In genomic region chr4:127732623-127733199, GRCh38 we compare ENCODE assay signal across 8 cellular contexts. TPM values are rescaled to one million over a fixed set of nuclear protein-coding genes. Genes with fewer than 3 reads are reported as not detected.
DNase-seq lines count a peak whose midpoint lies in the region; ATAC-seq and TF ChIP-seq lines count a peak whose summit lies in the region.

No MANE protein-coding gene starts in this region.

- WGBS in transverse colon (ENCODE audit: low coverage in 1 of 2), 2 donors = 14 to 19% methylated on average over 6 to 7 of the region's 7 CpGs

- no peak for TF ChIP-seq EP300 in transverse colon (IDR thresholded peaks at IDR 0.05; ENCODE audit: low read depth)

- no peaks in the 10 kb centered on the region for H3K36me3 ChIP-seq in cardiac muscle cell
- H3K36me3 ChIP-seq in transverse colon = no peaks in the 10 kb centered on the region

- DNase-seq in cardiac muscle cell (ENCODE audit: low read depth in 1 of 2, low spot score in 1 of 2) (peak; percentile 52 to 65), cardiac septum (ENCODE audit: low spot score) (no peak), NCI-H1417 treated with DMSO at 0.1 percent for 48 hours (lab: John Stamatoyannopoulos, UW) (peak; percentile 8), amniotic stem cell (lab: John Stamatoyannopoulos, UW) (peak; percentile 11), iPS-NIHi7 (ENCODE audit: extremely low spot score) (peak; percentile 42), transverse colon (no peak)
- DNase-seq in activated T-cell treated with anti-CD3 and anti-CD28 coated beads, Interleukin-2, amount 50 U/mL, for 1 hour = no peak

- H3K9me3 ChIP-seq in cardiac muscle cell (ENCODE audit: low read depth) (no peaks in the 10 kb centered on the region), transverse colon (no peaks in the 10 kb centered on the region)

- H3K27ac ChIP-seq in cardiac muscle cell (no peak overlapping the region), transverse colon (no peak overlapping the region)

- ATAC-seq in HG02798 (IDR thresholded peaks at IDR 0.05; ENCODE audit: poor library complexity, unreplicated experiment) = peak; percentile 81

- H3K4me3 ChIP-seq in cardiac muscle cell (no peak overlapping the region), transverse colon (no peak overlapping the region)

- TF ChIP-seq CTCF in cardiac muscle cell (IDR thresholded peaks at IDR 0.05; ENCODE audit: low read depth, low read length) (peak; percentile 60), transverse colon (IDR thresholded peaks at IDR 0.05) (peak in 4 of 5 experiments; percentile 26 to 55 (median 48))

- H3K4me1 ChIP-seq in cardiac muscle cell (ENCODE audit: low read depth) = no peaks in the 10 kb centered on the region
- no peaks in the 10 kb centered on the region for H3K4me1 ChIP-seq in transverse colon

- intact Hi-C loops in cardiac septum (cut with DNase I) (loop anchor here (2.0 kb wide), 1 partner anchor 128 kb away; no protein-coding TSS in a partner anchor), transverse colon (cut with DNase I; ENCODE audit: low total_unique reads) (loop anchor here (5.0 kb wide), 1 partner anchor 125 kb away; no protein-coding TSS in a partner anchor)

- no peak for TF ChIP-seq POLR2A in transverse colon (IDR thresholded peaks at IDR 0.05)

- in situ Hi-C loops in transverse colon (cut with MboI; ENCODE audit: low pct_ligation_motif_present in 1 of 4, low pct_unique_long_range_greater_than_20kb in 1 of 4, low sequenced_read_pairs in 3 of 4) = loop anchor here in 1 of 4 donors (25.0 kb wide), 1 partner anchor 120 kb away; no protein-coding TSS in a partner anchor

- no peaks in the 10 kb centered on the region for H3K27me3 ChIP-seq in cardiac muscle cell
- H3K27me3 ChIP-seq in transverse colon = no peaks in the 10 kb centered on the region

RNA-seq across cellular contexts. Expression of gene SLC25A31, which starts 2.5 kb away (rescaled TPM):
- total RNA-seq in cardiac muscle cell = not detected in 2 replicates
- 0.21 and 0.23 TPM in 2 replicates for polyA plus RNA-seq in cardiac muscle cell
- not detected for total RNA-seq in cardiac septum
- total RNA-seq in transverse colon = not detected

RNA-seq across cellular contexts. Expression of gene HSPA4L, which starts 49.4 kb away (rescaled TPM):
- 2.2 and 2.4 TPM in 2 replicates for total RNA-seq in cardiac muscle cell
- 2.6 and 4.3 TPM in 2 replicates for polyA plus RNA-seq in cardiac muscle cell
- 12.4 TPM for total RNA-seq in cardiac septum
- 1 to 10 TPM; 1.5 to 3.8 (median 2.8) TPM for total RNA-seq in transverse colon

Comparison
In these comparisons a context has a peak if more than half of its experiments do, and no peak if none do; other contexts are left out.
1. DNase-seq: peak in cardiac muscle cell (2 of 2), NCI-H1417 treated with DMSO at 0.1 percent for 48 hours (single experiment), amniotic stem cell (single experiment) and iPS-NIHi7 (single experiment); none in cardiac septum (single experiment), transverse colon (single experiment) and activated T-cell treated with anti-CD3 and anti-CD28 coated beads, Interleukin-2, amount 50 U/mL, for 1 hour (single experiment).